12 cellular contexts compared by ENCODE assay signal in the genomic region with DNA sequence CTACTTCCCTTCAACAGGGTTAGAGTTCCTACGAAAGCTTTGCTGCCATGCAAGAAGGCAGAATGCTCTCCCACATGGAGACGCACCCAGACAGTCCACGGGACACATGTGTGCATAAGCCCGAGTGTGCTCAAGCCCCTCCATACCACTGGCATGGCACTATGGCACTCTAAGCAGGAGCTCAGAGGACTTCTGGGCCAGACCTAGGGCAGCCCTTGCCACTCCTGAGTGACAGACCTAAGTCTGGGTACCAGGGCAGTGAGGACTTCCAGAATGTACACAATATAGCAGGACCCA. TPM values are rescaled to one million over a fixed set of nuclear protein-coding genes. Genes with fewer than 3 reads are reported as not detected.
"Had no signal": no experiment of that assay in that cellular context is flagged by ENCODE, and none has a peak within 500 bp of the region (broad histone marks: within the 10 kb centered on the region; RNA-seq: fewer than 3 reads in every experiment).

No MANE protein-coding gene starts in this region.

- H3K27ac ChIP-seq: VCaP had no signal

- H3K4me3 Mint-ChIP-seq: stimulated activated naive CD8-positive, alpha-beta T cell treated with anti-CD3 and anti-CD28 coated beads, Interleukin-15, Interleukin-2, amounts not matched to agents 100 ng/mL and 50 ng/mL, for 24 hours had no signal

- H3K36me3 Mint-ChIP-seq: activated naive CD8-positive, alpha-beta T cell treated with anti-CD3 and anti-CD28 coated beads, Interleukin-2, amount 10 ng/mL, durations not matched to agents 7 days and 5 days had no signal

- DNase-seq: activated CD4-positive, alpha-beta T cell treated with anti-CD3 and anti-CD28 coated beads for 48 hours; activated naive CD8-positive, alpha-beta T cell treated with anti-CD3 and anti-CD28 coated beads, Interleukin-2, amount 10 ng/mL, durations not matched to agents 7 days and 5 days; anterior cingulate cortex; stimulated activated CD4-positive, alpha-beta T cell treated with anti-CD3 and anti-CD28 coated beads, Interleukin-12 subunit alpha, Interleukin-12 subunit beta, amount 100 ng/mL, for 4 hours; SW 1271 had no signal

- H3K9me3 Mint-ChIP-seq: activated naive CD8-positive, alpha-beta T cell treated with anti-CD3 and anti-CD28 coated beads, Interleukin-2, amount 10 ng/mL, durations not matched to agents 7 days and 5 days; stimulated activated naive CD8-positive, alpha-beta T cell treated with anti-CD3 and anti-CD28 coated beads, Interleukin-15, Interleukin-2, amounts not matched to agents 100 ng/mL and 50 ng/mL, for 24 hours had no signal

- H3K27me3 Mint-ChIP-seq: stimulated activated naive CD8-positive, alpha-beta T cell treated with anti-CD3 and anti-CD28 coated beads, Interleukin-15, Interleukin-2, amounts not matched to agents 100 ng/mL and 50 ng/mL, for 24 hours had no signal

RNA-seq across cellular contexts. Expression of gene NEURL3, which starts 20.0 kb away (rescaled TPM):
- total RNA-seq: chondrocyte, mesenteric fat pad, osteoblast, pulmonary artery endothelial cell, temporal lobe had no signal
